Comparison of ENCODE assay signal across 12 cellular contexts in the genomic region with DNA sequence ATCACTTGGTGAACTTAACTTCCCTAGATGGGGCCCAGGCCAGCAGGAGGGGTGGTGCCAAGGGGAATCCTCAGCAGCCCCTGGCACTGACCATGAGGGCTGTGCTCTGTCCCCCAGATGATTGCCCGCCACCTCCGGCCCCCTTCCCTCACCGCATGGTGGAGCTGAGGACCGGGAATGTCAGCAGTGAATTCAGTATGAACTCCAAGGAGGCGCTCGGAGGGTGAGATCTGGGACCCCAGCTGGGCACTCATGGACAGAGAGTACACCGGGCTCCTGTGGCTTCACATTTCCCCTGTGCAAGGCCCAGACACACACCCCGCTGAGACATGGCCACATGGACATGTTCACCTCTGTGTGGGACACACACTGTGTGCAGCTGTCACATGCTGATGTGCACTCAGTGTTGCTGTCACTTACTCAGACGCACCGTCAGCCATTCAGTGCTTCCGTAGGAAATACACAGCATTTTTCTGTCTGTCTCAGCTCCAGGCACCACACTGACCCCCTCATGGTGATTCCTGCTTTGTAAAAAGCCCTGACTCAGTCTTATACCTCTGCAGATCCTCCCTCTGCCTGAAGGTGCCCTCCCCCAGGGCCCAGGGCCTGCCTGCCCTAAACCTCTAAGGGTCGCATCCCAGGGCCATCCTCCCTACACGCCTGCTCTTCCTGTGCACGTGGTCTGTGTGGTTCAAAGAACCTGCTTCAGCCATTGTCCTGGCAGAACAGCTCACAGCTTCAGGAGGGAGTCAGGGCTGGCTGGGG. TPM values are rescaled to one million over a fixed set of nuclear protein-coding genes. Genes with fewer than 3 reads are reported as not detected.
A peak's percentile ranks its signal among the peaks of the same experiment; 100 is the strongest.
DNase-seq lines count a peak whose midpoint lies in the region; ATAC-seq and TF ChIP-seq lines count a peak whose summit lies in the region.
"Had no signal": no experiment of that assay in that cellular context is flagged by ENCODE, and none has a peak within 500 bp of the region (broad histone marks: within the 10 kb centered on the region; RNA-seq: fewer than 3 reads in every experiment).

No MANE protein-coding gene starts in this region.

- no peak overlapping the region for H3K27ac ChIP-seq in sigmoid colon
- H3K27ac ChIP-seq: skin epidermis had no signal

- ATAC-seq in sciatic nerve (peak; percentile 44), GM19463 (IDR thresholded peaks at IDR 0.05; ENCODE audit: unreplicated experiment) (no peak)

- DNase-seq in NCI-H69 (lab: John Stamatoyannopoulos, UW): peak; percentile 50
- peak; percentile 54 for DNase-seq in choroid plexus epithelial cell (ENCODE audit: low read depth)
- no peak for DNase-seq in sciatic nerve (ENCODE audit: low spot score)
- no peak for DNase-seq in sigmoid colon
- no peak for DNase-seq in mesenteric fat pad (ENCODE audit: low spot score)
- DNase-seq: thyroid gland had no signal

- no peaks in the 10 kb centered on the region for H3K27me3 ChIP-seq in sigmoid colon
- H3K27me3 ChIP-seq: thyroid gland had no signal

- 76 to 78% methylated on average over 14 of the region's 14 CpGs for WGBS in sigmoid colon, 2 donors

- no peak for TF ChIP-seq POLR2A in sigmoid colon (IDR thresholded peaks at IDR 0.05)

- peaks cover 0 to 13% (median 9%) of the 10 kb centered on the region in 4 donors for H3K4me1 ChIP-seq in sigmoid colon

- no peaks in the 10 kb centered on the region for H3K36me3 ChIP-seq in sigmoid colon
- H3K36me3 ChIP-seq: thyroid gland had no signal

- H3K4me3 ChIP-seq in choroid plexus epithelial cell (ENCODE audit: low read depth, low read length) (no peak overlapping the region), sigmoid colon (no peak overlapping the region)
- H3K4me3 ChIP-seq: thyroid gland had no signal

- no peak for TF ChIP-seq EP300 in sigmoid colon (IDR thresholded peaks at IDR 0.05)

- intact Hi-C loops in sciatic nerve (cut with DNase I): no loop called here
- intact Hi-C loops in sigmoid colon (cut with DNase I): loop anchor here (1.0 to 5.0 kb wide), 3 partner anchors 23 to 269 kb away; a partner anchor contains a TSS

- peak; percentile 23 for TF ChIP-seq CTCF in choroid plexus epithelial cell (conservative IDR thresholded peaks at IDR 0.05; ENCODE audit: low read depth, low read length)
- TF ChIP-seq CTCF in sigmoid colon (IDR thresholded peaks at IDR 0.05): no peak

- H3K9me3 ChIP-seq in sigmoid colon: no peaks in the 10 kb centered on the region
- H3K9me3 ChIP-seq: thyroid gland had no signal

RNA-seq across cellular contexts. Expression of a gene that starts 4.4 kb away (rescaled TPM):
- total RNA-seq in sciatic nerve (0.27 TPM), sigmoid colon (under 1 TPM in 2 of 4 donors, not detected in 2; 0.16 to 0.81 TPM), mesenteric fat pad (not detected)
- under 1 TPM in 1 of 3 donors, not detected in 2; 0.39 TPM for polyA plus RNA-seq in sigmoid colon
- total RNA-seq: naive thymus-derived CD8-positive, alpha-beta T cell had no signal
- polyA plus RNA-seq: naive thymus-derived CD8-positive, alpha-beta T cell had no signal

RNA-seq across cellular contexts. Expression of a gene that starts 21.9 kb away (rescaled TPM):
- total RNA-seq in sciatic nerve (25.0 TPM), sigmoid colon (not detected), mesenteric fat pad (not detected)
- polyA plus RNA-seq in sigmoid colon: under 1 TPM in 2 of 3 donors, not detected in 1; 0.60 to 0.66 TPM
- total RNA-seq: HT-29; naive thymus-derived CD8-positive, alpha-beta T cell had no signal
- polyA plus RNA-seq: naive thymus-derived CD8-positive, alpha-beta T cell had no signal

RNA-seq across cellular contexts. Expression of a gene that starts 46.8 kb away (rescaled TPM):
- 49.5 TPM for total RNA-seq in sciatic nerve
- total RNA-seq in sigmoid colon: 1 to 10 TPM in 3 of 4 donors, not detected in 1; 1.7 to 2.6 (median 2.0) TPM
- polyA plus RNA-seq in sigmoid colon: 1 to 10 TPM in 1 of 3 donors, under 1 TPM in 1, not detected in 1; 0.60 to 1.2 TPM
- total RNA-seq in mesenteric fat pad: 0.77 TPM
- total RNA-seq: HT-29; naive thymus-derived CD8-positive, alpha-beta T cell had no signal
- polyA plus RNA-seq: naive thymus-derived CD8-positive, alpha-beta T cell had no signal

RNA-seq across cellular contexts. Expression of a gene that starts 46.9 kb away (rescaled TPM):
- 7.1 TPM for total RNA-seq in sciatic nerve
- total RNA-seq in sigmoid colon: 1 to 10 TPM in 1 of 4 donors, not detected in 3; 1.1 TPM
- polyA plus RNA-seq in sigmoid colon: under 1 TPM in 1 of 3 donors, not detected in 2; 0.15 TPM
- 0.13 TPM for total RNA-seq in mesenteric fat pad
- total RNA-seq: kidney epithelial cell; naive thymus-derived CD8-positive, alpha-beta T cell; Right ventricle myocardium superior had no signal
- polyA plus RNA-seq: naive thymus-derived CD8-positive, alpha-beta T cell had no signal

Comparison
In these comparisons a context has a peak if more than half of its experiments do, and no peak if none do; other contexts are left out.
1. DNase-seq: peak in NCI-H69 (single experiment) and choroid plexus epithelial cell (single experiment); none in sciatic nerve (single experiment), sigmoid colon (single experiment) and mesenteric fat pad (single experiment).
2. RNA of a gene that starts 21.9 kb away (total RNA-seq): 25.0 TPM in sciatic nerve (single experiment); not detected in mesenteric fat pad (single experiment) and not detected in sigmoid colon; every median in the first group is over 10 times any median in the second.
3. RNA of a gene that starts 46.8 kb away (total RNA-seq): 49.5 TPM in sciatic nerve (single experiment); 1.7 to 2.6 TPM in sigmoid colon and 0.77 TPM in mesenteric fat pad (single experiment); every median in the first group is over 10 times any median in the second.